In the genomic region with DNA sequence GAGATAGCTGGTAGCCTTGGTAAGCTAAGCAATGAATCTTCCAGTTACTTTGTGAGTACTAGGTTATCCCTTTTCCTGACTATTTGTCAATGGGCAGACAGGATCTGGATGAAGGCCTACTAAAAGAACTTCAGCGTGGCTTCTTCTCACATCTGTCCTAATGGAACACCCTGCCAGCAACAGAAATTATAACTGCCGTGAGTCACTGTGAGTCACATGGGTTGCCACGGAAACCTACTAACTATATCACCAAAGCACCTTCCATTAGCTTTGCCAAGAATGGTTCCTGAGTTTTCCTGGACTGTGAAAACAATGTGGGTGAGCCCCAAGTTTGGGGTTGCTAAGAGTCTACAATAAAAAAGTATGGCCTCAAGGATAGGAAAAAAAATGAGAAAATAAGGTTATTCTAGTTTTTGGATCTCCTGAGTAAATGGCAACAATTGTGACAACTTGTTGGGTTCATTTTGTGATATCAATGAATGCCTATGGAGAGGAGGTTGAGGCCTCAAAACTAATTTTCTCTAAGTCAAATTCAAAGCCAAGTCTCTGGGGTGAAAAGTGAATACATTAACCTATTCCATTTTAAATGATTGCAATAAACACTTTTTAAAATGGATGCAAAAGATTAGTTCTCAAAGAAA, we compare ENCODE assay signal across 8 cellular contexts.
DNase-seq lines count a peak whose midpoint lies in the region; ATAC-seq, FAIRE-seq and TF ChIP-seq lines count a peak whose summit lies in the region.

No MANE protein-coding gene starts in this region.

- H3K27me3 Mint-ChIP-seq in astrocyte (ENCODE audit: low read depth, unreplicated experiment) = peaks cover 4% of the 10 kb centered on the region

- in situ Hi-C loops in GM13977 (cut with MboI; ENCODE audit: low pct_unique_long_range_greater_than_20kb, low sequenced_read_pairs, unreplicated experiment) = no loop called here

- H3K27ac Mint-ChIP-seq in astrocyte (ENCODE audit: unreplicated experiment) = peak overlapping the region; percentile 81

- peak overlapping the region; percentile 19 for H3K4me2 ChIP-seq in astrocyte (ENCODE audit: low read length)

- H3K4me1 ChIP-seq in astrocyte (ENCODE audit: insufficient read depth, low read length) (peaks cover 8% of the 10 kb centered on the region), lung (ENCODE audit: control insufficient read depth in 2 of 2, insufficient read depth in 2 of 2, low read length in 2 of 2) (peaks cover 1 to 5% of the 10 kb centered on the region in 2 donors)

- no peak overlapping the region for H2AFZ ChIP-seq in astrocyte (ENCODE audit: low read depth, low read length)

- H3K4me3 ChIP-seq in astrocyte (ENCODE audit: insufficient read depth, low read depth, low read length) (no peak overlapping the region), lung (no peak overlapping the region)

- no peaks in the 10 kb centered on the region for H3K9me3 ChIP-seq in astrocyte (ENCODE audit: insufficient read depth, low read depth, low read length)
- H3K9me3 ChIP-seq in lung (ENCODE audit: control insufficient read depth in 2 of 2, insufficient read depth in 1 of 2, low read length in 1 of 2) = no peaks in the 10 kb centered on the region

- H3K4me1 Mint-ChIP-seq in astrocyte (ENCODE audit: low read depth, unreplicated experiment) = peaks cover 20% of the 10 kb centered on the region

- peak; percentile 34 for ATAC-seq in lung (ENCODE audit: insufficient read depth, low FRiP score)

- H3K79me2 ChIP-seq in astrocyte (ENCODE audit: insufficient read depth, low read length) = no peaks in the 10 kb centered on the region

- no peaks in the 10 kb centered on the region for H4K20me1 ChIP-seq in astrocyte (ENCODE audit: insufficient read depth, low read length)

- no peak overlapping the region for H3K4me3 Mint-ChIP-seq in astrocyte (ENCODE audit: unreplicated experiment)

- TF ChIP-seq CTCF in astrocyte (IDR thresholded peaks at IDR 0.05; ENCODE audit: insufficient read depth, low read depth, low read length) (no peak), lung (IDR thresholded peaks at IDR 0.05; ENCODE audit: control extremely low read depth, extremely low read depth) (no peak), GM13977 (IDR thresholded peaks at IDR 0.05; ENCODE audit: extremely low read depth, insufficient read depth, missing control alignments) (no peak)

- H3K36me3 ChIP-seq in astrocyte (ENCODE audit: insufficient read depth, low read length) = no peaks in the 10 kb centered on the region
- H3K36me3 ChIP-seq in lung (ENCODE audit: control insufficient read depth in 2 of 2, insufficient read depth in 2 of 2, low read length in 2 of 2) = no peaks in the 10 kb centered on the region

- 49 to 66% methylated on average over 3 of the region's 3 CpGs for WGBS in lung, 2 donors

- peak; percentile 96 for FAIRE-seq in astrocyte (lab: Jason Lieb, UNC)

- H3K9me3 Mint-ChIP-seq in astrocyte (ENCODE audit: unreplicated experiment) = no peaks in the 10 kb centered on the region

- peaks cover 2% of the 10 kb centered on the region for H3K36me3 Mint-ChIP-seq in astrocyte (ENCODE audit: low read depth, unreplicated experiment)

- peak overlapping the region; percentile 60 for H3K27ac ChIP-seq in astrocyte (ENCODE audit: low read depth, low read length)
- H3K27ac ChIP-seq in lung (ENCODE audit: low read depth in 1 of 2, low read length in 1 of 2) = no peak overlapping the region

- H3K27me3 ChIP-seq in astrocyte (ENCODE audit: insufficient read depth, low read length) (no peaks in the 10 kb centered on the region), lung (ENCODE audit: control insufficient read depth, insufficient read depth) (no peaks in the 10 kb centered on the region)

- DNase-seq in Daoy (ENCODE audit: low read depth) = peak; percentile 92
- peak; percentile 62 for DNase-seq in NCI-H2171 treated with DMSO at 0.1 percent for 48 hours (lab: John Stamatoyannopoulos, UW)
- DNase-seq in astrocyte (ENCODE audit: low read depth) = peak; percentile 95
- peak; percentile 42 for DNase-seq in lung (ENCODE audit: low spot score)
- peak; percentile 60 for DNase-seq in superior temporal gyrus (ENCODE audit: extremely low spot score)
- no peak for DNase-seq in cerebellum (ENCODE audit: low spot score)
- no peak for DNase-seq in GM13977 (ENCODE audit: low spot score)
- DNase-seq in NCI-H1436 treated with DMSO at 0.1 percent for 48 hours (lab: John Stamatoyannopoulos, UW) = no peak

- H3K9ac ChIP-seq in astrocyte (ENCODE audit: low read length) = peak overlapping the region; percentile 25

Comparison
In these comparisons a context has a peak if more than half of its experiments do, and no peak if none do; other contexts are left out.
1. DNase-seq: peak in Daoy (single experiment), NCI-H2171 treated with DMSO at 0.1 percent for 48 hours (single experiment), astrocyte (single experiment), lung (single experiment) and superior temporal gyrus (single experiment); none in cerebellum (single experiment), GM13977 (single experiment) and NCI-H1436 treated with DMSO at 0.1 percent for 48 hours (single experiment).